Comparison of ENCODE assay signal across 9 cellular contexts in the genomic region with DNA sequence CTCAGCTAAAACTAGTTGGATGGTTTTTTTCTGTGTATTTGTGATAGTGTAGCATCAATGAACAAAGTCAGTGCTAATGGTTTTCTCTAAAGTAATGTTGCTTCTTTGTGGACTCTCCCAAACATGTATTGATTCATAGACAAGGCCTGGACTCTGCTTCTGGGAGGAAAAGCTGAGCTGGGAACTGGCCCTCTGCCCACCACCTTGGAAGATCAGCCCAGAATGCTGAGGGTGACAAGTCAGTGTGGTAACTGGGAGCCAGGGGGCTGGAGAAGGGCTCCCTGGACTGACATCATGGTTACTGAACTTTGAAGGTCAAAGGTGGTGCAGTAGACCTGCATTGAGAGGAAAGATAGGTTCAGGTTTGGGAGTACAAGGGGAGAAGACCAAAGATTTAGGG. TPM values are rescaled to one million over a fixed set of nuclear protein-coding genes. Genes with fewer than 3 reads are reported as not detected.
DNase-seq lines count a peak whose midpoint lies in the region; ATAC-seq and TF ChIP-seq lines count a peak whose summit lies in the region.
"Had no signal": no experiment of that assay in that cellular context is flagged by ENCODE, and none has a peak within 500 bp of the region (broad histone marks: within the 10 kb centered on the region; RNA-seq: fewer than 3 reads in every experiment).

No MANE protein-coding gene starts in this region.

- intact Hi-C loops in activated B cell treated with CpG ODN at 0.5 μM for 24 hours (cut with micrococcal nuclease) = no loop called here
- intact Hi-C loops in left ventricle myocardium inferior (cut with micrococcal nuclease) = loop anchor here (10.0 kb wide), 1 partner anchor 58 kb away; no protein-coding TSS in a partner anchor

- peaks cover 66% of the 10 kb centered on the region for H3K4me1 Mint-ChIP-seq in activated B cell treated with CpG ODN at 0.5 μM for 24 hours

- peak overlapping the region; percentile 9 for H3K27ac Mint-ChIP-seq in activated B cell treated with CpG ODN at 0.5 μM for 24 hours

- CTCF ChIA-PET in activated B cell treated with CpG ODN at 0.5 μM for 24 hours (lab: Charles Lee) = interaction anchor here (0.9 to 1.2 kb wide), 2 partner anchors 25 to 57 kb away, joined by 4 read pairs; a partner anchor contains a TSS

- no peaks in the 10 kb centered on the region for H3K27me3 Mint-ChIP-seq in activated B cell treated with CpG ODN at 0.5 μM for 24 hours

- no peaks in the 10 kb centered on the region for H3K9me3 ChIP-seq in left ventricle myocardium inferior (replicated peaks)

- no peaks in the 10 kb centered on the region for H3K27me3 ChIP-seq in left ventricle myocardium inferior (ENCODE audit: low read depth)

- peaks cover 11% of the 10 kb centered on the region for H3K36me3 Mint-ChIP-seq in activated B cell treated with CpG ODN at 0.5 μM for 24 hours (ENCODE audit: low read depth)

- H3K4me1 ChIP-seq in left ventricle myocardium inferior = peaks cover 94% of the 10 kb centered on the region

- ATAC-seq in activated B cell treated with CpG ODN at 0.5 μM for 24 hours (ENCODE audit: low read depth) (no peak), HG02798 (IDR thresholded peaks at IDR 0.05; ENCODE audit: poor library complexity, unreplicated experiment) (no peak), HG02884 (IDR thresholded peaks at IDR 0.05; ENCODE audit: unreplicated experiment) (no peak), HG03469 (IDR thresholded peaks at IDR 0.05; ENCODE audit: unreplicated experiment) (no peak), GM18870 (IDR thresholded peaks at IDR 0.05; ENCODE audit: unreplicated experiment) (no peak)

- TF ChIP-seq CTCF in activated B cell treated with CpG ODN at 0.5 μM for 24 hours (IDR thresholded peaks at IDR 0.05) = no peak
- TF ChIP-seq CTCF in left ventricle myocardium inferior (IDR thresholded peaks at IDR 0.05; ENCODE audit: borderline replicate concordance) = no peak

- peak; percentile 72 for DNase-seq in EH (ENCODE audit: low read depth)
- DNase-seq in activated B cell treated with CpG ODN at 0.5 μM for 24 hours = no peak
- peak; percentile 41 for DNase-seq in left ventricle myocardium inferior
- DNase-seq: activated CD8-positive, alpha-beta memory T cell treated with anti-CD3 and anti-CD28 coated beads, Interleukin-2, amount 50 U/mL, for 4 hours had no signal

- H3K4me3 ChIP-seq in left ventricle myocardium inferior (peak overlapping the region; percentile 86), skin epidermis (peak overlapping the region in 2 of 7 experiments; percentile 63 to 76)

- H3K36me3 ChIP-seq in left ventricle myocardium inferior = peaks cover 7% of the 10 kb centered on the region

- no peak overlapping the region for H3K4me3 Mint-ChIP-seq in activated B cell treated with CpG ODN at 0.5 μM for 24 hours

- peak overlapping the region; percentile 98 for H3K27ac ChIP-seq in left ventricle myocardium inferior (replicated peaks)
- H3K27ac ChIP-seq in skin epidermis = peak overlapping the region in 12 of 21 experiments; percentile 38 to 99 (median 93)

- H3K9me3 Mint-ChIP-seq in activated B cell treated with CpG ODN at 0.5 μM for 24 hours = no peaks in the 10 kb centered on the region

- POLR2A ChIA-PET in activated B cell treated with CpG ODN at 0.5 μM for 24 hours (lab: Charles Lee) = no interaction called here

RNA-seq across cellular contexts. Expression of a gene that starts 3.0 kb away (rescaled TPM):
- total RNA-seq in activated B cell treated with CpG ODN at 0.5 μM for 24 hours = 23.7 and 26.0 TPM in 2 replicates
- 38.0 TPM for total RNA-seq in left ventricle myocardium inferior

RNA-seq across cellular contexts. Expression of a gene that starts 56.5 kb away (rescaled TPM):
- total RNA-seq in activated B cell treated with CpG ODN at 0.5 μM for 24 hours (13.8 and 18.0 TPM in 2 replicates), left ventricle myocardium inferior (12.7 TPM)
